In the genomic region with DNA sequence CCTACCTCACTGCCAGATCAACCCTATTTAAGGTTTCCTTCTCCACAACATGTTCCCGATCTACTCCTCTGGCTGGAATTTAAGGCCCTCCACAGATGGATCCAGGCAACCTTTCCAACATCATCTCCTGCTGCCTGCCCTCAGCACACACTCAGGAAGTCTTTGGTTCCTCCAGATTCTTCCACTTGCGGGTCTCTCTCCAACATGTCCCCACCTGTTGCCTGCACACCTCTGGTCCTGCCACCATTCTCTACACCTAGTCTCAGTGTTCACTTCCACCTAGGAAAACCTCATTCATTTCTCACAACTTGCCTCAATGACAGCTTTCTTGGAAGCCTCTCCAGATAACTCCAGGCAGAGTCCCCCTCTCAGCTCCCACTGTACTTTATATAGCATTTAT, we compare ENCODE assay signal across 1 cellular context.
TF ChIP-seq lines count a peak whose summit lies in the region.

No MANE protein-coding gene starts in this region.

TF ChIP-seq in HEK293, 187 proteins besides CTCF, POLR2A, EP300 and RAD21 (continued from another document):
- TF ChIP-seq, protein P1, sequence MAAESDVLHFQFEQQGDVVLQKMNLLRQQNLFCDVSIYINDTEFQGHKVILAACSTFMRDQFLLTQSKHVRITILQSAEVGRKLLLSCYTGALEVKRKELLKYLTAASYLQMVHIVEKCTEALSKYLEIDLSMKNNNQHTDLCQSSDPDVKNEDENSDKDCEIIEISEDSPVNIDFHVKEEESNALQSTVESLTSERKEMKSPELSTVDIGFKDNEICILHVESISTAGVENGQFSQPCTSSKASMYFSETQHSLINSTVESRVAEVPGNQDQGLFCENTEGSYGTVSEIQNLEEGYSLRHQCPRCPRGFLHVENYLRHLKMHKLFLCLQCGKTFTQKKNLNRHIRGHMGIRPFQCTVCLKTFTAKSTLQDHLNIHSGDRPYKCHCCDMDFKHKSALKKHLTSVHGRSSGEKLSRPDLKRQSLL (tag by site-specific recombination; IDR thresholded peaks at IDR 0.05): no peak
